Comparison of ENCODE assay signal across 8 cellular contexts in the genomic region with DNA sequence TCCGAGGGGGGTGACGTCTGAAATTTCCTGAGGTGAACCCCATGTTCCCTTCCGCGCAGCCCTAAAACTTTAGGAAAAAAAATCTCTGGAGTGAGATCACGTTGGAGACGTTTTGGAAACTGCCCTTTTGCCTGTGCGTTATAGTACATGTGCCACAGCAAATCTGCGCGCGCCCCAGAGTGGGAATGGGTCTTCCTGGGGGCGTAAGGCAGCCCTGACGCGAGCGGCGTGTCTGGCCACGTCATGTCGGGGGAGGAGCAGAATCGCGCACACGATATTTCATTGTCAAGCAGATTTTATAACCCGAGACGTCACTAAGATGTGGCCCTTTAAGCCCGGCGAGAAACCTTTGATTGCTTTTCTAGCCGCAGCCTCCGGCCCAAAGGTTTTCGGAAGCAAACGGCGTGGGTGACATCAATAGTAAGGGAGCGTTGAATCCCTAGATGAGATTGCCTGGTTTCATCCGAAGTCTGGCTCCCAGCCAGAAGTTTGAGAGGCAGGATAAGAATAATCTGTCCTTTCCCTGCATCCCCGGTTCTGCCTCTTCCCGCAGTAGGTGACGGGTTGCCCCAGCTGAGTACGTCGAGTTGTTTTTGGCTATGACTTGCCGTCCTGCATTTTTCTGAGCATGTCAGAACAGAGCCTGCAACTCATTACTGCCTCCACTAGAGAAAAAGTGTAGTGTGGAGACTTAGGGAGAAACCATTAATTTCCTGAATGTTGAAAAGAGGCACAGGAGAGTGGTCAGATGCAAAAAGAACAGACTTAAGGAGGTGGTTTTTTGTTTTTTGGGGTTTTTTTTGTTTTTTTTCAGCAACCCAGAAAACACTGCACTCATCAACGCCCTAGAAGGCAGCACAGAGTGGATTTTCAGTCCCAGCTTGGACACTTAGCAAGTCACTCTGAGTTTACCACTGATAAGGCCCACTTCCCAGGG. TPM values are rescaled to one million over a fixed set of nuclear protein-coding genes. Genes with fewer than 3 reads are reported as not detected.
DNase-seq lines count a peak whose midpoint lies in the region; ATAC-seq, FAIRE-seq and TF ChIP-seq lines count a peak whose summit lies in the region.

No MANE protein-coding gene starts in this region.

- peak; percentile 14 for FAIRE-seq in GM12892 (lab: Jason Lieb, UNC)

- peak overlapping the region; percentile 88 for H3K9ac ChIP-seq in SU-DHL-6 (ENCODE audit: low read length)

- 1% methylated on average over 38 of the region's 38 CpGs for WGBS in psoas muscle, 3 donors

- peak overlapping the region; percentile 73 for H2AFZ ChIP-seq in SU-DHL-6 (ENCODE audit: low read depth, low read length, severe bottlenecking)

- ATAC-seq in HG02763 (IDR thresholded peaks at IDR 0.05; ENCODE audit: unreplicated experiment) (peak; percentile 56), left ventricle myocardium superior (peak; percentile 87), psoas muscle (peak; percentile 85 to 90 (median 86))

- H3K4me3 ChIP-seq in SU-DHL-6 (ENCODE audit: insufficient read depth, low read length, poor library complexity, severe bottlenecking) (peak overlapping the region; percentile 79), psoas muscle (peak overlapping the region; percentile 76), uterus (peak overlapping the region; percentile 56 to 59)

- H3K79me2 ChIP-seq in SU-DHL-6 (ENCODE audit: insufficient read depth, low read length): peaks cover 13% of the 10 kb centered on the region

- intact Hi-C loops in left ventricle myocardium superior (cut with micrococcal nuclease): no loop called here
- intact Hi-C loops in psoas muscle (cut with DNase I): loop anchor here in 1 of 2 donors (10.0 kb wide), 1 partner anchor 373 kb away; a partner anchor contains a TSS
- intact Hi-C loops in uterus (cut with DNase I; ENCODE audit: low total_unique reads): no loop called here

- H4K20me1 ChIP-seq in SU-DHL-6 (ENCODE audit: low read depth, low read length): no peaks in the 10 kb centered on the region

- H3K9me2 ChIP-seq in SU-DHL-6 (replicated peaks; ENCODE audit: insufficient read depth, low read length): no peaks in the 10 kb centered on the region

- H3K36me3 ChIP-seq in SU-DHL-6 (ENCODE audit: low read length) (no peaks in the 10 kb centered on the region), psoas muscle (ENCODE audit: insufficient read depth in 1 of 2, low read depth in 1 of 2) (peaks cover 0 to 4% of the 10 kb centered on the region in 2 donors), uterus (no peaks in the 10 kb centered on the region)

- H3K9me3 ChIP-seq in SU-DHL-6 (ENCODE audit: insufficient read depth, low read length) (no peaks in the 10 kb centered on the region), psoas muscle (no peaks in the 10 kb centered on the region), uterus (no peaks in the 10 kb centered on the region)

- TF ChIP-seq POLR2A in GM12892 (IDR thresholded peaks at IDR 0.05; ENCODE audit: low read depth, low read length) (peak; percentile 60; the same call in 1 of the 2 replicates), uterus (IDR thresholded peaks at IDR 0.05) (peak; percentile 56 to 67)

- peak overlapping the region; percentile 73 for H3K4me2 ChIP-seq in SU-DHL-6 (ENCODE audit: low read depth, low read length, poor library complexity, severe bottlenecking)

- DNase-seq in GM12892 (ENCODE audit: insufficient read length) (peak; percentile 72), NCI-H1417 (lab: John Stamatoyannopoulos, UW) (peak; percentile 98 to 99 (median 99)), amniotic epithelial cell (ENCODE audit: low read depth) (peak; percentile 93), left ventricle myocardium superior (peak; percentile 93), psoas muscle (peak; percentile 91 to 96), uterus (peak; percentile 89 to 94)

- peaks cover 15% of the 10 kb centered on the region for H3F3A ChIP-seq in SU-DHL-6 (ENCODE audit: insufficient read depth)

- H3K27me3 ChIP-seq in SU-DHL-6 (ENCODE audit: low read length): no peaks in the 10 kb centered on the region
- no peaks in the 10 kb centered on the region for H3K27me3 ChIP-seq in psoas muscle (ENCODE audit: insufficient read depth in 3 of 3, low read length in 2 of 3)
- H3K27me3 ChIP-seq in uterus: no peaks in the 10 kb centered on the region

- H3K4me1 ChIP-seq in psoas muscle (peaks cover 4% of the 10 kb centered on the region), uterus (no peaks in the 10 kb centered on the region)

- TF ChIP-seq CTCF in SU-DHL-6 (IDR thresholded peaks at IDR 0.05; ENCODE audit: insufficient read depth, low read length, poor library complexity, severe bottlenecking) (no peak), psoas muscle (IDR thresholded peaks at IDR 0.05) (peak; percentile 20), uterus (IDR thresholded peaks at IDR 0.05) (peak in 2 of 4 experiments; percentile 30 to 40)

- H3K27ac ChIP-seq in SU-DHL-6 (ENCODE audit: low read depth, low read length) (peak overlapping the region; percentile 88), psoas muscle (peak overlapping the region; percentile 95), uterus (peak overlapping the region; percentile 93 to 98)

RNA-seq across cellular contexts. Expression of a gene that starts 0.8 kb away (rescaled TPM):
- 72.2 TPM for polyA plus RNA-seq in GM12892 (2012; ENCODE audit: missing spikeins)
- total RNA-seq in left ventricle myocardium superior: 66.6 TPM
- 10 to 100 TPM; 17.0 to 30.5 (median 22.3) TPM for total RNA-seq in psoas muscle
- 10 to 100 TPM; 23.3 to 35.6 (median 30.5) TPM for polyA plus RNA-seq in psoas muscle
- total RNA-seq in uterus: 10 to 100 TPM in 1 of 4 donors, 1 to 10 TPM in 3; 2.6 to 21.2 (median 6.4) TPM

RNA-seq across cellular contexts. Expression of a gene that starts 18.6 kb away (rescaled TPM):
- 23.3 TPM for polyA plus RNA-seq in GM12892 (2012; ENCODE audit: missing spikeins)
- 60.4 TPM for total RNA-seq in left ventricle myocardium superior
- total RNA-seq in psoas muscle: 100 to 1,000 TPM in 2 of 4 donors, 10 to 100 TPM in 2; 76.5 to 149 (median 104) TPM
- polyA plus RNA-seq in psoas muscle: 10 to 100 TPM; 13.6 to 79.6 (median 54.8) TPM
- total RNA-seq in uterus: 100 to 1,000 TPM in 1 of 4 donors, 10 to 100 TPM in 3; 34.4 to 151 (median 88.6) TPM

RNA-seq across cellular contexts. Expression of a gene that starts 24.3 kb away (rescaled TPM):
- polyA plus RNA-seq in GM12892 (2012; ENCODE audit: missing spikeins): 18.6 TPM
- total RNA-seq in left ventricle myocardium superior: 14.7 TPM
- 10 to 100 TPM; 14.5 to 23.0 (median 17.4) TPM for total RNA-seq in psoas muscle
- 10 to 100 TPM; 13.1 to 24.0 (median 14.5) TPM for polyA plus RNA-seq in psoas muscle
- total RNA-seq in uterus: 10 to 100 TPM in 3 of 4 donors, 1 to 10 TPM in 1; 10.0 to 36.4 (median 15.9) TPM

RNA-seq across cellular contexts. Expression of a gene that starts 33.2 kb away (rescaled TPM):
- polyA plus RNA-seq in GM12892 (2012; ENCODE audit: missing spikeins): 15.3 TPM
- total RNA-seq in left ventricle myocardium superior (62.1 TPM), psoas muscle (10 to 100 TPM; 52.3 to 87.2 (median 82.8) TPM), uterus (100 to 1,000 TPM in 2 of 4 donors, 10 to 100 TPM in 2; 93.5 to 149 (median 101) TPM)
- 10 to 100 TPM; 33.2 to 67.3 (median 43.8) TPM for polyA plus RNA-seq in psoas muscle

RNA-seq across cellular contexts. Expression of a gene that starts 37.2 kb away (rescaled TPM):
- 182 TPM for polyA plus RNA-seq in GM12892 (2012; ENCODE audit: missing spikeins)
- total RNA-seq in left ventricle myocardium superior: 16.7 TPM
- total RNA-seq in psoas muscle: 10 to 100 TPM in 1 of 4 donors, 1 to 10 TPM in 3; 5.5 to 13.8 (median 6.9) TPM
- polyA plus RNA-seq in psoas muscle: 10 to 100 TPM; 12.1 to 48.1 (median 30.1) TPM
- 10 to 100 TPM; 14.1 to 52.7 (median 22.8) TPM for total RNA-seq in uterus

Comparison
In these comparisons a context has a peak if more than half of its experiments do, and no peak if none do; other contexts are left out.
1. Peak in every context shown above with its lines: DNase-seq, ATAC-seq, H3K4me3 ChIP-seq and H3K27ac ChIP-seq.